Comparison of ENCODE assay signal across 1 cellular context in the genomic region with DNA sequence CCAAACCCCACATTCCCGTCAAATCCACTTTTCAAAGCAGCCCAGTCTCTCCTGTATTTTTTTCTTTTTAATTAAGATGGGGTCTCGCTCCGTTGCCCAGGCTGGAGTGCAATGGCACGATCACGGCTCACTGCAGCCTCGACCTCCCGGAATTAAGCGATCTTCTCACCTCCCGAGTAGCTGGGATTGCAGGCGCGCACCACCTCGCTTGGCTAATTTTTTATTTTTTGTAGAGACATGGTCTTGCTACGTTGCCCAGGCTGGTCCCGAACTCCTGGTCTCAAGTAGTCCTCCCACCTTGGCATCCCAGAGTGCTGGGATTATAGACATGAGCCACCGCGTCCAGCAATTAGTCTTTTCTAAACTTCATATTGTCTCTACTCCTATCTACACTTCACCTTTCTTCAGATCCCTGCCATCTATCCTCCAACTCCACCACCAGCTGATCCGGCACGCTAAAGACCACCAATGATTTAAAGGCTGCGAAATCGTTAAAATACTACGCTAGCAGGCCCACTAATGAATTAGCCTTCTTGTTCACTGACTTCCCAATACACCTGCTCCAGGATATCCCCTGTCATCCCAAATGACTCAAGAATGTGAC.
TF ChIP-seq lines count a peak whose summit lies in the region.

No MANE protein-coding gene starts in this region.

TF ChIP-seq in endothelial cell of umbilical vein, 7 proteins besides CTCF, POLR2A, EP300 and RAD21:
- TF ChIP-seq, protein P1, sequence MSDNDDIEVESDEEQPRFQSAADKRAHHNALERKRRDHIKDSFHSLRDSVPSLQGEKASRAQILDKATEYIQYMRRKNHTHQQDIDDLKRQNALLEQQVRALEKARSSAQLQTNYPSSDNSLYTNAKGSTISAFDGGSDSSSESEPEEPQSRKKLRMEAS (IDR thresholded peaks at IDR 0.05; ENCODE audit: insufficient read depth, insufficient read length) = no peak
- no peak for TF ChIP-seq FOS (IDR thresholded peaks at IDR 0.05; ENCODE audit: borderline replicate concordance, insufficient read depth, low read length)
- no peak for TF ChIP-seq POLR2AphosphoS5 (IDR thresholded peaks at IDR 0.05; ENCODE audit: insufficient read depth, low read depth, low read length)
- no peak for TF ChIP-seq MYC (IDR thresholded peaks at IDR 0.05; ENCODE audit: low read depth, low read length)
- TF ChIP-seq JUN (IDR thresholded peaks at IDR 0.05; ENCODE audit: borderline replicate concordance, insufficient read depth, insufficient read length, low read depth) = no peak
- no peak for TF ChIP-seq GATA2 (IDR thresholded peaks at IDR 0.05; ENCODE audit: insufficient read depth, insufficient read length, low read depth, low read length)
- no peak for TF ChIP-seq EZH2 (IDR thresholded peaks at IDR 0.05; ENCODE audit: borderline replicate concordance, low read depth, low read length, severe bottlenecking)
